In genomic region chrX:115332832-115333231, GRCh38 we compare ENCODE assay signal across 22 cellular contexts. TPM values are rescaled to one million over a fixed set of nuclear protein-coding genes. Genes with fewer than 3 reads are reported as not detected.
"Had no signal": no experiment of that assay in that cellular context is flagged by ENCODE, and none has a peak within 500 bp of the region (broad histone marks: within the 10 kb centered on the region; RNA-seq: fewer than 3 reads in every experiment).

No MANE protein-coding gene starts in this region.

- H2AFZ ChIP-seq: hepatocyte had no signal

- H3K27ac ChIP-seq: breast epithelium, epithelial cell of prostate, hepatocyte, left ventricle myocardium inferior, pancreas, psoas muscle, transverse colon had no signal

- H3K27me3 Mint-ChIP-seq: stimulated activated naive CD8-positive, alpha-beta T cell treated with anti-CD3 and anti-CD28 coated beads, Interleukin-15, Interleukin-2, amounts not matched to agents 100 ng/mL and 50 ng/mL, for 24 hours had no signal

- H3K9me3 ChIP-seq: breast epithelium, left ventricle myocardium inferior, pancreas, psoas muscle, transverse colon had no signal

- H3K27me3 ChIP-seq: hepatocyte, transverse colon had no signal

- H3K36me3 Mint-ChIP-seq: activated naive CD4-positive, alpha-beta T cell treated with anti-CD3 and anti-CD28 coated beads, Interleukin-2, amount 50 U/mL, for 24 hours; natural killer cell had no signal

- H3K4me1 ChIP-seq: left ventricle myocardium inferior, pancreas, psoas muscle, transverse colon had no signal

- H3K4me1 Mint-ChIP-seq: activated naive CD4-positive, alpha-beta T cell treated with anti-CD3 and anti-CD28 coated beads, Interleukin-2, amount 50 U/mL, for 24 hours had no signal

- H3K9me3 Mint-ChIP-seq: activated naive CD4-positive, alpha-beta T cell treated with anti-CD3 and anti-CD28 coated beads, Interleukin-2, amount 50 U/mL, for 24 hours; natural killer cell; stimulated activated naive CD8-positive, alpha-beta T cell treated with anti-CD3 and anti-CD28 coated beads, Interleukin-15, Interleukin-2, amounts not matched to agents 100 ng/mL and 50 ng/mL, for 24 hours had no signal

- H3K27ac Mint-ChIP-seq: activated CD8-positive, alpha-beta T cell treated with anti-CD3 and anti-CD28 coated beads, Interleukin-2, amount 10 ng/mL, durations not matched to agents 7 days and 5 days; activated naive CD4-positive, alpha-beta T cell treated with anti-CD3 and anti-CD28 coated beads, Interleukin-2, amount 50 U/mL, for 24 hours; natural killer cell; stimulated activated naive CD8-positive, alpha-beta T cell treated with anti-CD3 and anti-CD28 coated beads, Interleukin-15, Interleukin-2, amounts not matched to agents 100 ng/mL and 50 ng/mL, for 24 hours had no signal

- H3K4me2 ChIP-seq: hepatocyte had no signal

- H3K79me2 ChIP-seq: hepatocyte had no signal

- ATAC-seq: activated CD8-positive, alpha-beta T cell treated with anti-CD3 and anti-CD28 coated beads, Interleukin-2, amount 10 ng/mL, durations not matched to agents 7 days and 5 days; natural killer cell; pancreas; psoas muscle; right cardiac atrium had no signal

- H3K4me3 ChIP-seq: breast epithelium, hepatocyte, left ventricle myocardium inferior, pancreas, psoas muscle, transverse colon had no signal

- H3K4me3 Mint-ChIP-seq: activated CD8-positive, alpha-beta T cell treated with anti-CD3 and anti-CD28 coated beads, Interleukin-2, amount 10 ng/mL, durations not matched to agents 7 days and 5 days; activated naive CD4-positive, alpha-beta T cell treated with anti-CD3 and anti-CD28 coated beads, Interleukin-2, amount 50 U/mL, for 24 hours; natural killer cell; stimulated activated naive CD8-positive, alpha-beta T cell treated with anti-CD3 and anti-CD28 coated beads, Interleukin-15, Interleukin-2, amounts not matched to agents 100 ng/mL and 50 ng/mL, for 24 hours had no signal

- DNase-seq: activated CD4-positive, alpha-beta T cell treated with anti-CD3 and anti-CD28 coated beads for 1 hour; activated CD4-positive, alpha-beta T cell treated with anti-CD3 and anti-CD28 coated beads, Interleukin-2, amount 50 U/mL, for 1 hour; activated CD8-positive, alpha-beta T cell treated with anti-CD3 and anti-CD28 coated beads, Interleukin-2, amount 10 ng/mL, durations not matched to agents 7 days and 5 days; activated gamma-delta T cell treated with Interleukin-2 at 50 U/mL for 16 hours; glutamatergic neuron; left ventricle myocardium inferior; midbrain; natural killer cell; pancreas; psoas muscle; right cardiac atrium; stimulated activated CD4-positive, alpha-beta T cell treated with anti-CD3 and anti-CD28 coated beads, Interleukin-12 subunit alpha, Interleukin-12 subunit beta, amount 100 ng/mL, for 4 hours; stimulated activated CD4-positive, alpha-beta T cell treated with anti-CD3 and anti-CD28 coated beads, Interleukin-4, amount 100 ng/mL, for 4 hours; substantia nigra; transverse colon had no signal

- H3K36me3 ChIP-seq: breast epithelium, left ventricle myocardium inferior, pancreas, transverse colon had no signal

RNA-seq across cellular contexts. Expression of gene LUZP4, which starts 43.3 kb away (rescaled TPM):
- total RNA-seq: activated CD8-positive, alpha-beta T cell treated with anti-CD3 and anti-CD28 coated beads, Interleukin-2, amount 10 ng/mL, durations not matched to agents 7 days and 5 days; breast epithelium; hepatocyte; left ventricle myocardium inferior; lung microvascular endothelial cell; natural killer cell; pancreas; psoas muscle; right cardiac atrium; T-helper 2 cell treated with Interferon-gamma antibody and Interleukin-4, amounts not matched to agents 100 ng/mL and 5 ng/mL, for 36 hours; transverse colon had no signal
- polyA plus RNA-seq: hepatocyte, pancreas, psoas muscle, right cardiac atrium had no signal
